1 cellular context compared by ENCODE assay signal in the genomic region with DNA sequence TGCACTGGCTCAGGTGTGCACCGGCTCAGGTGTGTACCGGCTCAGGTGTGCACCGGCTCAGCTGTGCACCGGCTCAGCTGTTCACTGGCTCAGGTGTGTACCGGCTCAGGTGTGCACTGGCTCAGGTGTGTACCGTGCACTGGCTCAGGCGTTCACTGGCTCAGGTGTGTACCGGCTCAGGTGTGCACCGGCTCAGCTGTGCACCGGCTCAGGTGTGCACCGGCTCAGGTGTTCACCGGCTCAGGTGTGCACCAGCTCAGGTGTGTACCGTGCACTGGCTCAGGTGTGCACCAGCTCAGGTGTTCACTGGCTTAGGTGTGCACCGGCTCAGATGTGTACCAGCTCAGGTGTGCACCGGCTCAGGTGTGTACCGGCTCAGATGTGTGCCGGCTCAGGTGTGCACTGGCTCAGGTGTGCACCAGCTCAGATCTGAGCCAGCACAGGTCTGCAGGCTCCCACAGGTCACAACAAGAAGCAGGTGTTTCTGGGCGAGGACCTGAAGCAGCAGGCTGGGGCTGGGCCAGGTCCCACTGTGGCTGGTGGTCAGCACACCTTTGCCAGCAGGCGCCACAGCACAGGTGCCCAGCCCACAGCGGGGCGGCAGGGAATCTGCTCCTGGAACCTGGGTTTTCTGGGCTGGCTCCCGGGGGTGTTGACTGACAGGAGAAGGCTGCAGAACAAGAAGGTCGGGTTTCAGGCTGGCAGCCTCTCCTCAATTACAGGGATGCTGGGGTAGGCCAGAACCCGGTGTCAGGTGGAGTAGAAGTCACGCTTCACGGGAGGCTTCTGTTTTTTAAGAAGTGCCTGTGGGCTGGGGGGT.
TF ChIP-seq lines count a peak whose summit lies in the region.

No MANE protein-coding gene starts in this region.

TF ChIP-seq in HepG2, 621 proteins besides CTCF, POLR2A, EP300 and RAD21:
- TF ChIP-seq GATAD2A (CRISPR knock-in tag; IDR thresholded peaks at IDR 0.05): no peak
- TF ChIP-seq AGO2 (optimal IDR thresholded peaks at IDR 0.05; ENCODE audit: low read depth, low read length): peak; percentile 20
- TF ChIP-seq BRD4 (CRISPR knock-in tag; IDR thresholded peaks at IDR 0.05): no peak
